1 cellular context compared by ENCODE assay signal in genomic region chr1:118986291-118986838, GRCh38.
TF ChIP-seq lines count a peak whose summit lies in the region.

No MANE protein-coding gene starts in this region.

TF ChIP-seq in WTC11, 78 proteins besides CTCF, POLR2A, EP300 and RAD21 (continued from another document):
- TF ChIP-seq, protein P1, sequence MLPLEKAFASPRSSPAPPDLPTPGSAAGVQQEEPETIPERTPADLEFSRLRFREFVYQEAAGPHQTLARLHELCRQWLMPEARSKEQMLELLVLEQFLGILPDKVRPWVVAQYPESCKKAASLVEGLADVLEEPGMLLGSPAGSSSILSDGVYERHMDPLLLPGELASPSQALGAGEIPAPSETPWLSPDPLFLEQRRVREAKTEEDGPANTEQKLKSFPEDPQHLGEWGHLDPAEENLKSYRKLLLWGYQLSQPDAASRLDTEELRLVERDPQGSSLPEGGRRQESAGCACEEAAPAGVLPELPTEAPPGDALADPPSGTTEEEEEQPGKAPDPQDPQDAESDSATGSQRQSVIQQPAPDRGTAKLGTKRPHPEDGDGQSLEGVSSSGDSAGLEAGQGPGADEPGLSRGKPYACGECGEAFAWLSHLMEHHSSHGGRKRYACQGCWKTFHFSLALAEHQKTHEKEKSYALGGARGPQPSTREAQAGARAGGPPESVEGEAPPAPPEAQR (CRISPR knock-in tag; IDR thresholded peaks at IDR 0.05), result no peak
- TF ChIP-seq ZNF532 (CRISPR knock-in tag; IDR thresholded peaks at IDR 0.05; ENCODE audit: borderline replicate concordance), result no peak
- TF ChIP-seq PRRX2 (CRISPR knock-in tag; IDR thresholded peaks at IDR 0.05), result no peak
- no peak for TF ChIP-seq E2F4 (CRISPR knock-in tag; IDR thresholded peaks at IDR 0.05; ENCODE audit: borderline replicate concordance, low read depth)
- no peak for TF ChIP-seq HMGA2 (CRISPR knock-in tag; IDR thresholded peaks at IDR 0.05)
- TF ChIP-seq ATF3 (CRISPR knock-in tag; conservative IDR thresholded peaks at IDR 0.05), result no peak
- TF ChIP-seq CREB1 (CRISPR knock-in tag; IDR thresholded peaks at IDR 0.05), result no peak
- TF ChIP-seq ZNF263 (CRISPR knock-in tag; IDR thresholded peaks at IDR 0.05; ENCODE audit: low read depth), result no peak
- TF ChIP-seq, protein P2, sequence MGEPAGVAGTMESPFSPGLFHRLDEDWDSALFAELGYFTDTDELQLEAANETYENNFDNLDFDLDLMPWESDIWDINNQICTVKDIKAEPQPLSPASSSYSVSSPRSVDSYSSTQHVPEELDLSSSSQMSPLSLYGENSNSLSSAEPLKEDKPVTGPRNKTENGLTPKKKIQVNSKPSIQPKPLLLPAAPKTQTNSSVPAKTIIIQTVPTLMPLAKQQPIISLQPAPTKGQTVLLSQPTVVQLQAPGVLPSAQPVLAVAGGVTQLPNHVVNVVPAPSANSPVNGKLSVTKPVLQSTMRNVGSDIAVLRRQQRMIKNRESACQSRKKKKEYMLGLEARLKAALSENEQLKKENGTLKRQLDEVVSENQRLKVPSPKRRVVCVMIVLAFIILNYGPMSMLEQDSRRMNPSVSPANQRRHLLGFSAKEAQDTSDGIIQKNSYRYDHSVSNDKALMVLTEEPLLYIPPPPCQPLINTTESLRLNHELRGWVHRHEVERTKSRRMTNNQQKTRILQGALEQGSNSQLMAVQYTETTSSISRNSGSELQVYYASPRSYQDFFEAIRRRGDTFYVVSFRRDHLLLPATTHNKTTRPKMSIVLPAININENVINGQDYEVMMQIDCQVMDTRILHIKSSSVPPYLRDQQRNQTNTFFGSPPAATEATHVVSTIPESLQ (CRISPR knock-in tag; IDR thresholded peaks at IDR 0.05), result no peak
- TF ChIP-seq ZNF416 (CRISPR knock-in tag; IDR thresholded peaks at IDR 0.05), result no peak
- no peak for TF ChIP-seq SMAD3 (CRISPR knock-in tag; IDR thresholded peaks at IDR 0.05; ENCODE audit: borderline replicate concordance)
- no peak for TF ChIP-seq TEAD1 (CRISPR knock-in tag; IDR thresholded peaks at IDR 0.05)
- TF ChIP-seq GABPB1 (CRISPR knock-in tag; IDR thresholded peaks at IDR 0.05), result no peak
- TF ChIP-seq GTF2I (CRISPR knock-in tag; conservative IDR thresholded peaks at IDR 0.05), result no peak
